Comparison of ENCODE assay signal across 26 cellular contexts in the genomic region with DNA sequence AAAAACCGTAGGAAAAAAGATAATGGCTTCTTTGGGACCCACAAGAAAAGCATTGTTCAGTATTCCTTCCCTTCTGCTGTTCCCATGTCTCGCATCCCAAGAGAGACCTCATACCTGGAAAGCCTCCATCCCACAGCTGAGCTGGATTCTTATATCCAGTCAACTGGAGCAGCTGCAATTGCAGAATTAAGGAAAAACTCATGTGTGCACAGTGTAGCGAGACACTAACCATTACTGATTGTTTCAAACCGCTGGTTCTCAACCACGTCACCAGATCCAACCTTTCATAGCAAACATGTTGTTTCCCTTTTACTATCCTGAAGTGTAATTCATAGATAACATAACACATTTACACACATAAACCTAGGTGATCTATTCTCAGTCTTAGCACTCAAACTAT. TPM values are rescaled to one million over a fixed set of nuclear protein-coding genes. Genes with fewer than 3 reads are reported as not detected.
DNase-seq lines count a peak whose midpoint lies in the region; ATAC-seq and TF ChIP-seq lines count a peak whose summit lies in the region.
"Had no signal": no experiment of that assay in that cellular context is flagged by ENCODE, and none has a peak within 500 bp of the region (broad histone marks: within the 10 kb centered on the region; RNA-seq: fewer than 3 reads in every experiment).

No MANE protein-coding gene starts in this region.

- peaks cover 30% of the 10 kb centered on the region for H3K4me1 Mint-ChIP-seq in GM23338
- H3K4me1 Mint-ChIP-seq in WTC11, result peaks cover 34% of the 10 kb centered on the region

- POLR2A ChIA-PET in WTC11 (lab: Charles Lee), result no interaction called here

- CTCF ChIA-PET in WTC11 (lab: Charles Lee), result no interaction called here

- no peaks in the 10 kb centered on the region for H3K79me2 ChIP-seq in GM23338 (replicated peaks; ENCODE audit: insufficient read depth)

- no peak overlapping the region for H3K4me3 Mint-ChIP-seq in GM23338
- no peak overlapping the region for H3K4me3 Mint-ChIP-seq in WTC11
- H3K4me3 Mint-ChIP-seq: CD4-positive, alpha-beta T cell had no signal

- H3K27me3 Mint-ChIP-seq in GM23338 (ENCODE audit: insufficient read depth, low read depth, poor library complexity) (peaks cover 2% of the 10 kb centered on the region), WTC11 (ENCODE audit: low read depth) (peaks cover 4% of the 10 kb centered on the region)
- H3K27me3 Mint-ChIP-seq: CD4-positive, alpha-beta T cell had no signal

- no peaks in the 10 kb centered on the region; the same call in 1 of the 2 replicates for H3F3A ChIP-seq in GM23338 (replicated peaks; ENCODE audit: low read depth)

- H3K4me1 ChIP-seq in BLaER1 (peaks cover 55% of the 10 kb centered on the region), GM23338 (ENCODE audit: insufficient read depth) (peaks cover 21% of the 10 kb centered on the region), prostate gland (replicated peaks) (no peaks in the 10 kb centered on the region)
- H3K4me1 ChIP-seq: BE2C, HAP-1, Peyer's patch, SJSA1 had no signal

- H3K9me2 ChIP-seq in GM23338 (ENCODE audit: insufficient read depth), result no peaks in the 10 kb centered on the region; the same call in 1 of the 2 replicates

- no peak for TF ChIP-seq CTCF in GM23338 (conservative IDR thresholded peaks at IDR 0.05; ENCODE audit: low read depth in 2 of 2)
- no peak for TF ChIP-seq CTCF in WTC11 (IDR thresholded peaks at IDR 0.05)
- TF ChIP-seq CTCF in prostate gland (IDR thresholded peaks at IDR 0.05), result no peak

- H4K20me1 ChIP-seq in BLaER1 (no peaks in the 10 kb centered on the region), GM23338 (replicated peaks; ENCODE audit: insufficient read depth) (no peaks in the 10 kb centered on the region)

- H3K27ac Mint-ChIP-seq in GM23338, result no peak overlapping the region
- peak overlapping the region; percentile 90; the same call in 1 of the 2 replicates for H3K27ac Mint-ChIP-seq in WTC11
- H3K27ac Mint-ChIP-seq: CD4-positive, alpha-beta T cell had no signal

- no peak for TF ChIP-seq POLR2A in prostate gland (IDR thresholded peaks at IDR 0.05)

- peaks cover 12% of the 10 kb centered on the region for H3K9me3 Mint-ChIP-seq in GM23338
- H3K9me3 Mint-ChIP-seq in WTC11, result peaks cover 22% of the 10 kb centered on the region
- H3K9me3 Mint-ChIP-seq: CD4-positive, alpha-beta T cell had no signal

- H3K36me3 ChIP-seq in BLaER1 (no peaks in the 10 kb centered on the region), GM23338 (ENCODE audit: insufficient read depth) (no peaks in the 10 kb centered on the region), prostate gland (no peaks in the 10 kb centered on the region)
- H3K36me3 ChIP-seq: BE2C, HAP-1, Peyer's patch, SJSA1 had no signal

- peaks cover 1% of the 10 kb centered on the region; the same call in 1 of the 2 replicates for H3K9me3 ChIP-seq in BLaER1
- H3K9me3 ChIP-seq in prostate gland, result no peaks in the 10 kb centered on the region
- H3K9me3 ChIP-seq: BE2C, HAP-1, Peyer's patch, SJSA1 had no signal

- H3K9ac ChIP-seq in BLaER1, result no peak overlapping the region

- no peak for DNase-seq in GM23338 (ENCODE audit: low spot score)
- no peak for DNase-seq in WTC11 (ENCODE audit: low spot score)
- DNase-seq in kidney glomerular epithelial cell (lab: John Stamatoyannopoulos, UW), result peak; percentile 34
- DNase-seq in prostate gland (ENCODE audit: low spot score), result no peak
- no peak for DNase-seq in NCI-H1436 treated with DMSO at 0.1 percent for 48 hours (lab: John Stamatoyannopoulos, UW)
- DNase-seq: BE2C; CD4-positive, alpha-beta T cell; COR-L47; DND-41; IMR-90; Karpas-422; MM.1S; NCI-H1092; NCI-H1436; NCI-H1930; NCI-H226; NCI-H510A treated with DMSO at 0.1 percent for 48 hours; NCI-H82; Peyer's patch had no signal

- H3K36me3 Mint-ChIP-seq in GM23338 (ENCODE audit: low read depth) (peaks cover 8% of the 10 kb centered on the region), WTC11 (peaks cover 18% of the 10 kb centered on the region)

- H3K4me2 ChIP-seq in BLaER1 (peak overlapping the region; percentile 48), GM23338 (no peak overlapping the region)

- 89% methylated on average over 5 of the region's 5 CpGs for WGBS in prostate gland

- intact Hi-C loops in prostate gland (cut with DNase I), result no loop called here

- ATAC-seq in GM23338 (no peak), WTC11 (no peak), HG02798 (IDR thresholded peaks at IDR 0.05; ENCODE audit: poor library complexity, unreplicated experiment) (no peak), GM21447 (IDR thresholded peaks at IDR 0.05; ENCODE audit: unreplicated experiment) (no peak)
- ATAC-seq: GM12878 had no signal

- H3K27ac ChIP-seq in BLaER1 (0 out of 2 replicates have a peak overlapping the region, but pooled peaks have one; percentile 63), GM23338 (ENCODE audit: low read depth) (no peak overlapping the region), prostate gland (no peak overlapping the region)
- H3K27ac ChIP-seq: Peyer's patch, SJSA1 had no signal

- H2AFZ ChIP-seq in GM23338, result peak overlapping the region; percentile 2; the same call in 1 of the 2 replicates

- H3K4me3 ChIP-seq in BLaER1, result no peak overlapping the region
- H3K4me3 ChIP-seq in GM23338, result no peak overlapping the region
- no peak overlapping the region for H3K4me3 ChIP-seq in prostate gland
- H3K4me3 ChIP-seq: GM12878, HAP-1, Peyer's patch, SJSA1 had no signal

- no peaks in the 10 kb centered on the region for H3K27me3 ChIP-seq in BLaER1
- H3K27me3 ChIP-seq in GM23338 (ENCODE audit: insufficient read depth), result no peaks in the 10 kb centered on the region
- H3K27me3 ChIP-seq in prostate gland (replicated peaks; ENCODE audit: insufficient read depth), result no peaks in the 10 kb centered on the region
- H3K27me3 ChIP-seq: Peyer's patch, SJSA1 had no signal

TF ChIP-seq in GM23338, 12 proteins besides CTCF, POLR2A, EP300 and RAD21 (continues in another document):
- TF ChIP-seq, protein P1, sequence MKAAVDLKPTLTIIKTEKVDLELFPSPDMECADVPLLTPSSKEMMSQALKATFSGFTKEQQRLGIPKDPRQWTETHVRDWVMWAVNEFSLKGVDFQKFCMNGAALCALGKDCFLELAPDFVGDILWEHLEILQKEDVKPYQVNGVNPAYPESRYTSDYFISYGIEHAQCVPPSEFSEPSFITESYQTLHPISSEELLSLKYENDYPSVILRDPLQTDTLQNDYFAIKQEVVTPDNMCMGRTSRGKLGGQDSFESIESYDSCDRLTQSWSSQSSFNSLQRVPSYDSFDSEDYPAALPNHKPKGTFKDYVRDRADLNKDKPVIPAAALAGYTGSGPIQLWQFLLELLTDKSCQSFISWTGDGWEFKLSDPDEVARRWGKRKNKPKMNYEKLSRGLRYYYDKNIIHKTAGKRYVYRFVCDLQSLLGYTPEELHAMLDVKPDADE (IDR thresholded peaks at IDR 0.05), result no peak
- TF ChIP-seq POLR2AphosphoS5 (IDR thresholded peaks at IDR 0.05; ENCODE audit: low read depth) (no peak), JUNB (IDR thresholded peaks at IDR 0.05; ENCODE audit: unreplicated experiment) (no peak)

TF ChIP-seq in WTC11, 78 proteins besides CTCF, POLR2A, EP300 and RAD21:
- no peak for TF ChIP-seq OVOL2 (CRISPR knock-in tag; IDR thresholded peaks at IDR 0.05; ENCODE audit: borderline replicate concordance)
- TF ChIP-seq, protein P2, sequence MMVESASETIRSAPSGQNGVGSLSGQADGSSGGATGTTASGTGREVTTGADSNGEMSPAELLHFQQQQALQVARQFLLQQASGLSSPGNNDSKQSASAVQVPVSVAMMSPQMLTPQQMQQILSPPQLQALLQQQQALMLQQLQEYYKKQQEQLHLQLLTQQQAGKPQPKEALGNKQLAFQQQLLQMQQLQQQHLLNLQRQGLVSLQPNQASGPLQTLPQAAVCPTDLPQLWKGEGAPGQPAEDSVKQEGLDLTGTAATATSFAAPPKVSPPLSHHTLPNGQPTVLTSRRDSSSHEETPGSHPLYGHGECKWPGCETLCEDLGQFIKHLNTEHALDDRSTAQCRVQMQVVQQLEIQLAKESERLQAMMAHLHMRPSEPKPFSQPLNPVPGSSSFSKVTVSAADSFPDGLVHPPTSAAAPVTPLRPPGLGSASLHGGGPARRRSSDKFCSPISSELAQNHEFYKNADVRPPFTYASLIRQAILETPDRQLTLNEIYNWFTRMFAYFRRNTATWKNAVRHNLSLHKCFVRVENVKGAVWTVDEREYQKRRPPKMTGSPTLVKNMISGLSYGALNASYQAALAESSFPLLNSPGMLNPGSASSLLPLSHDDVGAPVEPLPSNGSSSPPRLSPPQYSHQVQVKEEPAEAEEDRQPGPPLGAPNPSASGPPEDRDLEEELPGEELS (CRISPR knock-in tag; IDR thresholded peaks at IDR 0.05), result no peak
- TF ChIP-seq SMAD4 (CRISPR knock-in tag; IDR thresholded peaks at IDR 0.05), result no peak
- no peak for TF ChIP-seq GABPB1 (CRISPR knock-in tag; IDR thresholded peaks at IDR 0.05)
- no peak for TF ChIP-seq NFATC4 (CRISPR knock-in tag; IDR thresholded peaks at IDR 0.05)

RNA-seq across cellular contexts. Expression of a gene that starts 5.5 kb away (rescaled TPM):
- total RNA-seq in GM23338 (2014; rRNA removed; shearing (Covaris generic)), result not detected in 2 replicates
- polyA plus RNA-seq in GM23338 (2016; fragmentation: Nextera tagmentation; extraction: Ambion mirVana), result 0.65 and 0.82 TPM in 2 replicates
- total RNA-seq in WTC11 (2021), result 0.82 to 1.2 TPM (median 1.0 TPM) in 3 replicates
- total RNA-seq in prostate gland, result 1 to 10 TPM in 1 of 2 donors, not detected in 1; 1.4 TPM
- total RNA-seq: CD4-positive, alpha-beta T cell; HT1080; IMR-90; Peyer's patch; SJSA1 had no signal
- polyA plus RNA-seq: IMR-90 had no signal

RNA-seq across cellular contexts. Expression of a gene that starts 30.7 kb away (rescaled TPM):
- 72.3 and 102 TPM in 2 replicates for total RNA-seq in GM23338 (2014; rRNA removed; shearing (Covaris generic))
- 56.1 and 60.7 TPM in 2 replicates for polyA plus RNA-seq in GM23338 (2016; fragmentation: Nextera tagmentation; extraction: Ambion mirVana)
- total RNA-seq in WTC11 (2021) (72.7 to 95.8 TPM (median 75.0 TPM) in 3 replicates), prostate gland (10 to 100 TPM; 14.2 to 20.3 TPM)

RNA-seq across cellular contexts. Expression of a gene that starts 38.6 kb away (rescaled TPM):
- 24.8 and 26.4 TPM in 2 replicates for total RNA-seq in GM23338 (2014; rRNA removed; shearing (Covaris generic))
- polyA plus RNA-seq in GM23338 (2016; fragmentation: Nextera tagmentation; extraction: Ambion mirVana), result 18.9 and 20.9 TPM in 2 replicates
- total RNA-seq in WTC11 (2021) (28.3 to 34.1 TPM (median 29.7 TPM) in 3 replicates), prostate gland (10 to 100 TPM; 24.8 to 37.8 TPM)

RNA-seq across cellular contexts. Expression of a gene that starts 44.9 kb away (rescaled TPM):
- 216 and 247 TPM in 2 replicates for total RNA-seq in GM23338 (2014; rRNA removed; shearing (Covaris generic))
- polyA plus RNA-seq in GM23338 (2016; fragmentation: Nextera tagmentation; extraction: Ambion mirVana), result 279 and 291 TPM in 2 replicates
- total RNA-seq in WTC11 (2021) (299 to 324 TPM (median 308 TPM) in 3 replicates), prostate gland (100 to 1,000 TPM; 113 to 178 TPM)

RNA-seq across cellular contexts. Expression of a gene that starts 45.3 kb away (rescaled TPM):
- 59.5 and 62.8 TPM in 2 replicates for total RNA-seq in GM23338 (2014; rRNA removed; shearing (Covaris generic))
- polyA plus RNA-seq in GM23338 (2016; fragmentation: Nextera tagmentation; extraction: Ambion mirVana), result 29.0 and 35.1 TPM in 2 replicates
- total RNA-seq in WTC11 (2021) (33.3 to 40.0 TPM (median 37.3 TPM) in 3 replicates), prostate gland (10 to 100 TPM; 54.2 to 71.7 TPM)
